ENCODE assay signal across 21 cellular contexts in the genomic region with DNA sequence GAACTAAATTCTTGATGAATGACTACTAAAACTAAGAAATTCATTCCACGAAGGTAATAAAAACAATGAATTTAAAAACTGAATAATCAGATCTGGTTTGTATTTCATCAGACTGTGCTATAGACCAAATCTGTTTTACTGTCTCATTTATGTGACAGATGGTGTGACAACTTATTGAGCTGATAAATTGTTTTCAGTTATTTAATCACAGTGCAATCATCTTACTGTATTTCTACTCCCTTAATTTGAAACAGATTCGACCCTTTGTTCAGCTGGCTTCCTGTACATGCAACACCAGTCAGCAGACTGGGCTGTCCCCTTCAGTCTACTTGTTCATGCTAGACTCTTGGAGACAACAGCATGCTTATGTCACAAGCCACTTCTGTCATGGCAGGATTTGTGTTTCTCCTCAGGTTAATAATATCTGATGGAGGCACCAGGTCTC.
DNase-seq lines count a peak whose midpoint lies in the region; FAIRE-seq and TF ChIP-seq lines count a peak whose summit lies in the region.
"Had no signal": no experiment of that assay in that cellular context is flagged by ENCODE, and none has a peak within 500 bp of the region (broad histone marks: within the 10 kb centered on the region; RNA-seq: fewer than 3 reads in every experiment).

No MANE protein-coding gene starts in this region.

- H4K91ac ChIP-seq in mesenchymal stem cell (ENCODE audit: low read length) = no peak overlapping the region

- H3K9me3 ChIP-seq in mesenchymal stem cell (ENCODE audit: control insufficient read depth, low read length) = no peaks in the 10 kb centered on the region
- H3K9me3 ChIP-seq: gastroesophageal sphincter had no signal

- peak overlapping the region; percentile 15 for H3K9ac ChIP-seq in mesenchymal stem cell (ENCODE audit: low read length)

- H3K18ac ChIP-seq in mesenchymal stem cell (ENCODE audit: low read depth in 1 of 2, low read length in 2 of 2) = no peak overlapping the region

- 73% methylated on average over 1 of the region's 2 CpGs for WGBS in mesenchymal stem cell

- H3K4me2 ChIP-seq in mesenchymal stem cell (ENCODE audit: low read length, poor library complexity, severe bottlenecking) = no peak overlapping the region

- no peaks in the 10 kb centered on the region for H3K27me3 ChIP-seq in bronchial epithelial cell (ENCODE audit: control insufficient read depth, insufficient read depth, low read length)
- no peaks in the 10 kb centered on the region for H3K27me3 ChIP-seq in mesenchymal stem cell (ENCODE audit: control insufficient read depth in 1 of 2, insufficient read depth in 1 of 2, low read length in 2 of 2)
- H3K27me3 ChIP-seq: gastroesophageal sphincter had no signal

- H3K79me1 ChIP-seq in mesenchymal stem cell (replicated peaks; ENCODE audit: low read length, poor library complexity, severe bottlenecking) = no peaks in the 10 kb centered on the region

- H2BK5ac ChIP-seq in mesenchymal stem cell (ENCODE audit: low read depth, low read length, poor library complexity, severe bottlenecking) = no peak overlapping the region

- no peak overlapping the region for H3K27ac ChIP-seq in mesenchymal stem cell (ENCODE audit: low read length, poor library complexity, severe bottlenecking)
- H3K27ac ChIP-seq: gastroesophageal sphincter had no signal

- peak; percentile 68 for FAIRE-seq in bronchial epithelial cell (lab: Jason Lieb, UNC)
- FAIRE-seq: GM18507 had no signal

- no peaks in the 10 kb centered on the region for H3K4me1 ChIP-seq in mesenchymal stem cell (ENCODE audit: control insufficient read depth, insufficient read depth, low read depth, low read length)
- H3K4me1 ChIP-seq: gastroesophageal sphincter had no signal

- DNase-seq in AG20443 (ENCODE audit: low spot score) (peak; percentile 57), HS-5 (ENCODE audit: low read depth) (peak; percentile 22), bronchial epithelial cell (ENCODE audit: low read depth) (no peak), mesenchymal stem cell (no peak), SKM-1 (lab: John Stamatoyannopoulos, UW; ENCODE audit: unreplicated experiment) (no peak), midbrain (lab: John Stamatoyannopoulos, UW) (no peak), putamen (ENCODE audit: low spot score) (no peak)
- no peak for DNase-seq in activated naive CD4-positive, alpha-beta T cell (lab: John Stamatoyannopoulos, UW)
- DNase-seq: activated B cell treated with CpG ODN at 0.5 μM for 24 hours; amygdala; C1 segment of cervical spinal cord; DMS153; endodermal cell; H9; KG1; left colon; NCI-H1048; NCI-H774; stimulated activated CD4-positive, alpha-beta T cell treated with anti-CD3 and anti-CD28 coated beads, Interleukin-2, amount 100 ng/mL, for 48 hours had no signal

- H3K36me3 ChIP-seq in bronchial epithelial cell (ENCODE audit: control insufficient read depth, insufficient read depth, low read length) (no peaks in the 10 kb centered on the region), mesenchymal stem cell (ENCODE audit: control insufficient read depth in 1 of 2, insufficient read depth in 2 of 2, low read depth in 1 of 2, low read length in 2 of 2) (no peaks in the 10 kb centered on the region)
- H3K36me3 ChIP-seq: gastroesophageal sphincter had no signal

- H2BK12ac ChIP-seq in mesenchymal stem cell (ENCODE audit: low read length in 2 of 2) = no peak overlapping the region

- H3K23ac ChIP-seq in mesenchymal stem cell (ENCODE audit: low read length in 2 of 2) = no peak overlapping the region

- H2AK5ac ChIP-seq in mesenchymal stem cell (ENCODE audit: low read length, severe bottlenecking) = no peak overlapping the region

- H4K8ac ChIP-seq in mesenchymal stem cell (ENCODE audit: low read length) = no peak overlapping the region

- no peak overlapping the region for H2BK120ac ChIP-seq in mesenchymal stem cell (ENCODE audit: low read depth, low read length)

- no peak for TF ChIP-seq CTCF in bronchial epithelial cell (IDR thresholded peaks at IDR 0.05; ENCODE audit: insufficient read depth, low read length, severe bottlenecking)

- H2AFZ ChIP-seq in mesenchymal stem cell (ENCODE audit: low read depth, low read length) = no peak overlapping the region

- H2BK15ac ChIP-seq in mesenchymal stem cell (ENCODE audit: low read depth, poor library complexity, severe bottlenecking) = no peak overlapping the region

- no peak overlapping the region for H3K14ac ChIP-seq in mesenchymal stem cell (ENCODE audit: low read length in 2 of 2)

- no peak overlapping the region for H3K4ac ChIP-seq in mesenchymal stem cell (ENCODE audit: low read depth in 1 of 2, low read length in 2 of 2)

- H3K4me3 ChIP-seq in bronchial epithelial cell (ENCODE audit: low read depth, low read length) (no peak overlapping the region), mesenchymal stem cell (ENCODE audit: insufficient read depth in 1 of 2, low read depth in 1 of 2, low read length in 2 of 2) (no peak overlapping the region)
- H3K4me3 ChIP-seq: gastroesophageal sphincter had no signal

Comparison
In these comparisons a context has a peak if more than half of its experiments do, and no peak if none do; other contexts are left out.
1. DNase-seq: peak in AG20443 (single experiment) and HS-5 (single experiment); none in bronchial epithelial cell (single experiment), mesenchymal stem cell (single experiment), activated naive CD4-positive, alpha-beta T cell (0 of 4), SKM-1 (single experiment), midbrain (single experiment) and putamen (single experiment).